Comparison of ENCODE assay signal across 18 cellular contexts in the genomic region with DNA sequence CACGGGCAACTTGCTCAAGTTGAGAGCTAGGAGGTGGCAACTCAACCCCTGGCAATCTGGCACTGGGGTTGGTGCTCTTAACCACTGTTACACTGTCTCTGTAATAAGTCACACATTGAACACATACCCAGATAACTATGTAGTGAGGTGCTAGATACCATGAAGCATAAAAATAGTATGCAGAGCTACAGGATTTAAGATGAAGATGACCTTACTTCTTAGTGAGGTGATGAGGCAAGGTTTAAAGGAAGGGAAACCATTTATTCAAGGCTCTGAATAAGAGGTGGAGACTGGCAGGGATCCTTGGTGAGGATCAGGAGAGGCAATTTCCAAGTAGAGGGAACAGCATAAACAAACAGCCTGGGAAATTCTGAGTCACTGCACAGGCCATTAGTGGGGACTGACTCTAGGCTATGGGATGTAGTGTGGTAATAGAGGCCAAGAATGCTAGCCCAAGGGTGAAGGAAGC.
A peak's percentile ranks its signal among the peaks of the same experiment; 100 is the strongest.
DNase-seq lines count a peak whose midpoint lies in the region; ATAC-seq lines count a peak whose summit lies in the region.
"Had no signal": no experiment of that assay in that cellular context is flagged by ENCODE, and none has a peak within 500 bp of the region (broad histone marks: within the 10 kb centered on the region; RNA-seq: fewer than 3 reads in every experiment).

No MANE protein-coding gene starts in this region.

- no peaks in the 10 kb centered on the region for H3K4me1 Mint-ChIP-seq in natural killer cell treated with Interleukin-12 subunit alpha and Interleukin-12 subunit beta and Interleukin-15 and Interleukin-18, amount 100 ng/mL, for 72 hours (ENCODE audit: low read depth in 2 of 2)
- H3K4me1 Mint-ChIP-seq in activated T-cell treated with anti-CD3 and anti-CD28 coated beads, Interleukin-2, amount 50 U/mL, for 4 hours (ENCODE audit: low read depth): no peaks in the 10 kb centered on the region
- H3K4me1 Mint-ChIP-seq: CD4-positive, CD25-positive, alpha-beta regulatory T cell; nephron had no signal

- H3K36me3 ChIP-seq in mesenchymal stem cell (ENCODE audit: control insufficient read depth in 1 of 2, insufficient read depth in 2 of 2, low read depth in 1 of 2, low read length in 2 of 2): no peaks in the 10 kb centered on the region
- H3K36me3 ChIP-seq: colonic mucosa, sigmoid colon had no signal

- H3K27ac Mint-ChIP-seq in natural killer cell treated with Interleukin-12 subunit alpha and Interleukin-12 subunit beta and Interleukin-15 and Interleukin-18, amount 100 ng/mL, for 72 hours: no peak overlapping the region
- H3K27ac Mint-ChIP-seq: activated naive CD8-positive, alpha-beta T cell; nephron had no signal

- no peak overlapping the region for H4K8ac ChIP-seq in mesenchymal stem cell (ENCODE audit: low read length)

- no peak overlapping the region for H3K14ac ChIP-seq in mesenchymal stem cell (ENCODE audit: low read length in 2 of 2)

- no peak overlapping the region for H4K91ac ChIP-seq in mesenchymal stem cell (ENCODE audit: low read length)

- no peak overlapping the region for H3K23ac ChIP-seq in mesenchymal stem cell (ENCODE audit: low read length in 2 of 2)

- H3K27me3 ChIP-seq in mesenchymal stem cell (ENCODE audit: control insufficient read depth in 1 of 2, insufficient read depth in 1 of 2, low read length in 2 of 2): no peaks in the 10 kb centered on the region
- H3K27me3 ChIP-seq: colonic mucosa, sigmoid colon had no signal

- peaks cover 6% of the 10 kb centered on the region for H3K4me1 ChIP-seq in mesenchymal stem cell (ENCODE audit: control insufficient read depth, insufficient read depth, low read depth, low read length)
- H3K4me1 ChIP-seq: colonic mucosa had no signal

- peak; percentile 95 for DNase-seq in EH (ENCODE audit: low read depth)
- DNase-seq in NCI-H226: peak; percentile 75
- DNase-seq in dedifferentiated amniotic fluid mesenchymal stem cell (ENCODE audit: extremely low spot score): peak; percentile 31
- DNase-seq in mesenchymal stem cell: peak; percentile 94
- no peak for DNase-seq in pons (ENCODE audit: low spot score)
- DNase-seq in stimulated activated CD4-positive, alpha-beta T cell treated with anti-CD3 and anti-CD28 coated beads, Interleukin-12 subunit alpha, Interleukin-12 subunit beta, amount 100 ng/mL, for 4 hours: no peak
- DNase-seq in natural killer cell treated with Interleukin-12 subunit alpha and Interleukin-12 subunit beta and Interleukin-15 and Interleukin-18, amount 100 ng/mL, for 72 hours (ENCODE audit: low spot score): no peak
- DNase-seq in activated T-cell treated with anti-CD3 and anti-CD28 coated beads, Interleukin-2, amount 50 U/mL, for 4 hours: no peak
- DNase-seq: activated CD8-positive, alpha-beta memory T cell treated with anti-CD3 and anti-CD28 coated beads, Interleukin-2, amount 50 U/mL, for 4 hours; CD4-positive, CD25-positive, alpha-beta regulatory T cell; colonic mucosa; GF-D8; GOT3; sigmoid colon; stimulated activated naive CD4-positive, alpha-beta T cell had no signal

- no peak overlapping the region for H3K18ac ChIP-seq in mesenchymal stem cell (ENCODE audit: low read depth in 1 of 2, low read length in 2 of 2)

- no peaks in the 10 kb centered on the region for H3K79me1 ChIP-seq in mesenchymal stem cell (replicated peaks; ENCODE audit: low read length, poor library complexity, severe bottlenecking)

- H3K9me3 ChIP-seq in mesenchymal stem cell (ENCODE audit: control insufficient read depth, low read length): no peaks in the 10 kb centered on the region
- H3K9me3 ChIP-seq: colonic mucosa, sigmoid colon had no signal

- no peak overlapping the region for H2BK15ac ChIP-seq in mesenchymal stem cell (ENCODE audit: low read depth, poor library complexity, severe bottlenecking)

- H3K4me3 Mint-ChIP-seq in natural killer cell treated with Interleukin-12 subunit alpha and Interleukin-12 subunit beta and Interleukin-15 and Interleukin-18, amount 100 ng/mL, for 72 hours: no peak overlapping the region
- H3K4me3 Mint-ChIP-seq in activated T-cell treated with anti-CD3 and anti-CD28 coated beads, Interleukin-2, amount 50 U/mL, for 4 hours: no peak overlapping the region
- H3K4me3 Mint-ChIP-seq: activated naive CD8-positive, alpha-beta T cell; CD4-positive, CD25-positive, alpha-beta regulatory T cell; nephron had no signal

- no peak overlapping the region for H3K4me3 ChIP-seq in mesenchymal stem cell (ENCODE audit: insufficient read depth in 1 of 2, low read depth in 1 of 2, low read length in 2 of 2)
- H3K4me3 ChIP-seq: colonic mucosa, sigmoid colon had no signal

- WGBS in mesenchymal stem cell: 100% methylated on average over 1 of the region's 1 CpG

- peak overlapping the region; percentile 96 for H3K27ac ChIP-seq in mesenchymal stem cell (ENCODE audit: low read length, poor library complexity, severe bottlenecking)
- H3K27ac ChIP-seq: colonic mucosa, HL-60, sigmoid colon had no signal

- no peaks in the 10 kb centered on the region for H3K27me3 Mint-ChIP-seq in natural killer cell treated with Interleukin-12 subunit alpha and Interleukin-12 subunit beta and Interleukin-15 and Interleukin-18, amount 100 ng/mL, for 72 hours
- no peaks in the 10 kb centered on the region for H3K27me3 Mint-ChIP-seq in activated T-cell treated with anti-CD3 and anti-CD28 coated beads, Interleukin-2, amount 50 U/mL, for 4 hours (ENCODE audit: low read depth)
- H3K27me3 Mint-ChIP-seq: activated naive CD8-positive, alpha-beta T cell had no signal

- peak overlapping the region; percentile 0 for H3K9ac ChIP-seq in mesenchymal stem cell (ENCODE audit: low read length)

- no peaks in the 10 kb centered on the region for H3K9me3 Mint-ChIP-seq in natural killer cell treated with Interleukin-12 subunit alpha and Interleukin-12 subunit beta and Interleukin-15 and Interleukin-18, amount 100 ng/mL, for 72 hours
- no peaks in the 10 kb centered on the region for H3K9me3 Mint-ChIP-seq in activated T-cell treated with anti-CD3 and anti-CD28 coated beads, Interleukin-2, amount 50 U/mL, for 4 hours
- H3K9me3 Mint-ChIP-seq: CD4-positive, CD25-positive, alpha-beta regulatory T cell; nephron had no signal

- no peak for ATAC-seq in natural killer cell treated with Interleukin-12 subunit alpha and Interleukin-12 subunit beta and Interleukin-15 and Interleukin-18, amount 100 ng/mL, for 72 hours
- no peak for ATAC-seq in activated T-cell treated with anti-CD3 and anti-CD28 coated beads, Interleukin-2, amount 50 U/mL, for 4 hours

- no peak overlapping the region for H2AFZ ChIP-seq in mesenchymal stem cell (ENCODE audit: low read depth, low read length)

- peak overlapping the region; percentile 46 for H2BK5ac ChIP-seq in mesenchymal stem cell (ENCODE audit: low read depth, low read length, poor library complexity, severe bottlenecking)

- H2AK5ac ChIP-seq in mesenchymal stem cell (ENCODE audit: low read length, severe bottlenecking): peak overlapping the region; percentile 91

- H2BK12ac ChIP-seq in mesenchymal stem cell (ENCODE audit: low read length in 2 of 2): no peak overlapping the region

- no peaks in the 10 kb centered on the region for H3K36me3 Mint-ChIP-seq in natural killer cell treated with Interleukin-12 subunit alpha and Interleukin-12 subunit beta and Interleukin-15 and Interleukin-18, amount 100 ng/mL, for 72 hours
- H3K36me3 Mint-ChIP-seq in activated T-cell treated with anti-CD3 and anti-CD28 coated beads, Interleukin-2, amount 50 U/mL, for 4 hours (ENCODE audit: insufficient read depth): no peaks in the 10 kb centered on the region
- H3K36me3 Mint-ChIP-seq: activated naive CD8-positive, alpha-beta T cell; CD4-positive, CD25-positive, alpha-beta regulatory T cell had no signal

- no peak overlapping the region for H3K4ac ChIP-seq in mesenchymal stem cell (ENCODE audit: low read depth in 1 of 2, low read length in 2 of 2)

- no peak overlapping the region for H3K4me2 ChIP-seq in mesenchymal stem cell (ENCODE audit: low read length, poor library complexity, severe bottlenecking)

- H2BK120ac ChIP-seq in mesenchymal stem cell (ENCODE audit: low read depth, low read length): no peak overlapping the region

Comparison
In these comparisons a context has a peak if more than half of its experiments do, and no peak if none do; other contexts are left out.
1. DNase-seq: peak in EH (single experiment), NCI-H226 (single experiment), dedifferentiated amniotic fluid mesenchymal stem cell (single experiment) and mesenchymal stem cell (single experiment); none in pons (single experiment), stimulated activated CD4-positive, alpha-beta T cell treated with anti-CD3 and anti-CD28 coated beads, Interleukin-12 subunit alpha, Interleukin-12 subunit beta, amount 100 ng/mL, for 4 hours (single experiment), natural killer cell treated with Interleukin-12 subunit alpha and Interleukin-12 subunit beta and Interleukin-15 and Interleukin-18, amount 100 ng/mL, for 72 hours (single experiment) and activated T-cell treated with anti-CD3 and anti-CD28 coated beads, Interleukin-2, amount 50 U/mL, for 4 hours (single experiment).